Comparison of ENCODE assay signal across 9 cellular contexts in the genomic region with DNA sequence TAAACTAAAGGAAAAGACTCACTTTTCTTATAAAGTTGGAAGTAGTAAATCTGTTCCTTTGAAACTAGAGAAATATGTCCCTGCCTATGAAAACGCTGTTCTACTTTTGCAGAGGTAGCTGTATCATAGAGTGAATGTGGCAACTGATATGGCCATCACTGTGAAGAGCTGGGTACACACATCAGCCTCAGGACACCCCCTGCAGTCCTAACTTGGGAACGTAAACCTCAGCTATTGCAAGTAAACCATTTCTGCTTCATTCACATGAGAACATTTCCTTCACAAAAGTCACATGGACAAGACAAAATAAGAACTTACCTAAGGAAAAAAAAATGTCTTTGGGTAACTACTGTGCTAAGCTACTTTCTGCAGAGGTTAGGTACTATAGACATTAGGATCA.
DNase-seq lines count a peak whose midpoint lies in the region; ATAC-seq and TF ChIP-seq lines count a peak whose summit lies in the region.
"Had no signal": no experiment of that assay in that cellular context is flagged by ENCODE, and none has a peak within 500 bp of the region (broad histone marks: within the 10 kb centered on the region; RNA-seq: fewer than 3 reads in every experiment).

No MANE protein-coding gene starts in this region.

- peak; percentile 14 for DNase-seq in NCI-H1092 treated with DMSO at 0.1 percent for 48 hours (lab: John Stamatoyannopoulos, UW)
- no peak for DNase-seq in NCI-H1092 (lab: John Stamatoyannopoulos, UW)
- DNase-seq in natural killer cell, result no peak
- DNase-seq in GM13976 (ENCODE audit: low spot score), result no peak
- DNase-seq in putamen (ENCODE audit: low spot score), result no peak

- H3K36me3 Mint-ChIP-seq in activated T-helper 17 cell treated with anti-CD3 and anti-CD28 coated beads, Interleukin-2, amount 50 U/mL, for 72 hours (ENCODE audit: low read depth), result no peaks in the 10 kb centered on the region
- no peaks in the 10 kb centered on the region for H3K36me3 Mint-ChIP-seq in natural killer cell

- no peaks in the 10 kb centered on the region for H3K27me3 Mint-ChIP-seq in activated T-helper 17 cell treated with anti-CD3 and anti-CD28 coated beads, Interleukin-2, amount 50 U/mL, for 72 hours
- H3K27me3 Mint-ChIP-seq in natural killer cell (ENCODE audit: low read depth in 2 of 2), result no peaks in the 10 kb centered on the region

- no peak overlapping the region for H3K4me3 Mint-ChIP-seq in activated T-helper 17 cell treated with anti-CD3 and anti-CD28 coated beads, Interleukin-2, amount 50 U/mL, for 72 hours
- H3K4me3 Mint-ChIP-seq in natural killer cell, result no peak overlapping the region

- H3K27ac Mint-ChIP-seq in activated T-helper 17 cell treated with anti-CD3 and anti-CD28 coated beads, Interleukin-2, amount 50 U/mL, for 72 hours, result no peak overlapping the region
- H3K27ac Mint-ChIP-seq in natural killer cell, result no peak overlapping the region

- peak; percentile 39 for ATAC-seq in activated T-helper 17 cell treated with anti-CD3 and anti-CD28 coated beads, Interleukin-2, amount 50 U/mL, for 72 hours (replicated peaks)
- ATAC-seq in natural killer cell, result peak; percentile 79 to 92 (median 85)
- no peak for ATAC-seq in GM18858 (IDR thresholded peaks at IDR 0.05; ENCODE audit: unreplicated experiment)
- ATAC-seq: A549 had no signal

- TF ChIP-seq CTCF in LNCAP (IDR thresholded peaks at IDR 0.05), result peak; percentile 27; the same call in 1 of the 2 replicates
- peak; percentile 60 for TF ChIP-seq CTCF in natural killer cell (IDR thresholded peaks at IDR 0.05)
- no peak for TF ChIP-seq CTCF in GM13976 (IDR thresholded peaks at IDR 0.05; ENCODE audit: borderline replicate concordance, control extremely low read depth, extremely low read depth, insufficient read depth, missing control alignments)

- H3K9me3 Mint-ChIP-seq in activated T-helper 17 cell treated with anti-CD3 and anti-CD28 coated beads, Interleukin-2, amount 50 U/mL, for 72 hours, result no peaks in the 10 kb centered on the region
- no peaks in the 10 kb centered on the region for H3K9me3 Mint-ChIP-seq in natural killer cell

- no peaks in the 10 kb centered on the region for H3K4me1 Mint-ChIP-seq in activated T-helper 17 cell treated with anti-CD3 and anti-CD28 coated beads, Interleukin-2, amount 50 U/mL, for 72 hours
- peaks cover 0 to 6% of the 10 kb centered on the region in 2 donors for H3K4me1 Mint-ChIP-seq in natural killer cell

- in situ Hi-C loops in GM13976 (cut with MboI; ENCODE audit: low sequenced_read_pairs, unreplicated experiment), result no loop called here

- intact Hi-C loops in natural killer cell (cut with micrococcal nuclease), result loop anchor here (1.0 kb wide), 1 partner anchor 348 kb away; no protein-coding TSS in a partner anchor
